ENCODE assay signal across 13 cellular contexts in genomic region chr3:155356594-155357370, GRCh38.
A peak's percentile ranks its signal among the peaks of the same experiment; 100 is the strongest.
DNase-seq lines count a peak whose midpoint lies in the region; ATAC-seq, FAIRE-seq and TF ChIP-seq lines count a peak whose summit lies in the region.
"Had no signal": no experiment of that assay in that cellular context is flagged by ENCODE, and none has a peak within 500 bp of the region (broad histone marks: within the 10 kb centered on the region; RNA-seq: fewer than 3 reads in every experiment).

No MANE protein-coding gene starts in this region.

- no peak overlapping the region for H3K4me2 ChIP-seq in keratinocyte (ENCODE audit: control insufficient read depth, extremely low read depth, insufficient read depth, low read depth, low read length)

- dilution Hi-C loops in keratinocyte (cut with MboI; ENCODE audit: extremely low pct_ligation_motif_present, low sequenced_read_pairs) = no loop called here

- H3K4me1 Mint-ChIP-seq in Calu3 (ENCODE audit: low read depth, unreplicated experiment) = no peaks in the 10 kb centered on the region
- H3K4me1 Mint-ChIP-seq in HFFc6 (ENCODE audit: low read depth) = no peaks in the 10 kb centered on the region; the same call in 1 of the 2 replicates
- H3K4me1 Mint-ChIP-seq: activated naive CD4-positive, alpha-beta T cell treated with anti-CD3 and anti-CD28 coated beads, Interleukin-2, amount 50 U/mL, for 24 hours had no signal

- no peak overlapping the region for H3K4me3 Mint-ChIP-seq in Calu3 (ENCODE audit: low read depth, unreplicated experiment)
- no peak overlapping the region for H3K4me3 Mint-ChIP-seq in HFFc6
- H3K4me3 Mint-ChIP-seq: activated naive CD4-positive, alpha-beta T cell treated with anti-CD3 and anti-CD28 coated beads, Interleukin-2, amount 50 U/mL, for 24 hours had no signal

- H3K9me3 Mint-ChIP-seq in Calu3 (ENCODE audit: low read depth, unreplicated experiment) (no peaks in the 10 kb centered on the region), HFFc6 (no peaks in the 10 kb centered on the region)
- H3K9me3 Mint-ChIP-seq: activated naive CD4-positive, alpha-beta T cell treated with anti-CD3 and anti-CD28 coated beads, Interleukin-2, amount 50 U/mL, for 24 hours had no signal

- H3K4me1 ChIP-seq in keratinocyte (ENCODE audit: control insufficient read depth, extremely low read depth, insufficient read depth, low read length) = no peaks in the 10 kb centered on the region

- H4K20me1 ChIP-seq in keratinocyte (ENCODE audit: control insufficient read depth, extremely low read depth, insufficient read depth, low read length) = no peaks in the 10 kb centered on the region

- DNase-seq in Calu3 = peak; percentile 18
- DNase-seq in HFFc6 = no peak
- DNase-seq in astrocyte of the cerebellum (ENCODE audit: low read depth) = no peak
- DNase-seq in keratinocyte (ENCODE audit: low read depth, low spot score) = no peak
- no peak for DNase-seq in NCI-H2107 (lab: John Stamatoyannopoulos, UW)
- DNase-seq in NCI-H1105 treated with DMSO at 0.1 percent for 48 hours (lab: John Stamatoyannopoulos, UW) = no peak
- no peak for DNase-seq in germinal center (ENCODE audit: low spot score)
- DNase-seq: activated CD4-positive, alpha-beta T cell treated with anti-CD3 and anti-CD28 coated beads, Interleukin-2, amount 50 U/mL, for 4 hours; effector memory CD4-positive, alpha-beta T cell had no signal

- H3K36me3 Mint-ChIP-seq in Calu3 (ENCODE audit: insufficient read depth, unreplicated experiment) (no peaks in the 10 kb centered on the region), HFFc6 (ENCODE audit: low read depth) (no peaks in the 10 kb centered on the region)
- H3K36me3 Mint-ChIP-seq: activated naive CD4-positive, alpha-beta T cell treated with anti-CD3 and anti-CD28 coated beads, Interleukin-2, amount 50 U/mL, for 24 hours had no signal

- H3K9ac ChIP-seq in keratinocyte (ENCODE audit: control insufficient read depth, extremely low read depth, insufficient read depth, low read length) = no peak overlapping the region

- H3K4me3 ChIP-seq in astrocyte of the cerebellum (ENCODE audit: low read depth, low read length) = no peak overlapping the region
- H3K4me3 ChIP-seq in keratinocyte (ENCODE audit: control insufficient read depth in 2 of 3, extremely low read depth in 1 of 3, insufficient read depth in 2 of 3, low read depth in 1 of 3, low read length in 3 of 3) = no peak overlapping the region
- H3K4me3 ChIP-seq: SK-N-MC had no signal

- TF ChIP-seq CTCF in Calu3 (IDR thresholded peaks at IDR 0.05; ENCODE audit: unreplicated experiment) (no peak), HFFc6 (IDR thresholded peaks at IDR 0.05) (peak; percentile 32; the same call in 1 of the 2 replicates), astrocyte of the cerebellum (IDR thresholded peaks at IDR 0.05; ENCODE audit: low read depth, low read length, missing control alignments) (peak; percentile 41), keratinocyte (optimal IDR thresholded peaks at IDR 0.05 in 1 of 3, IDR thresholded peaks at IDR 0.05 in 1 of 3, conservative IDR thresholded peaks at IDR 0.05 in 1 of 3; ENCODE audit: extremely low read depth in 1 of 3, insufficient read depth in 2 of 3, low read length in 3 of 3) (peak in 2 of 3 experiments; percentile 3 to 29)

- in situ Hi-C loops in astrocyte of the cerebellum (cut with HindIII; ENCODE audit: low sequenced_read_pairs) = no loop called here

- no peaks in the 10 kb centered on the region for H3K9me3 ChIP-seq in keratinocyte (ENCODE audit: control insufficient read depth, low read depth, low read length)

- H3K27me3 ChIP-seq in keratinocyte (ENCODE audit: control insufficient read depth, extremely low read depth, insufficient read depth, low read length) = no peaks in the 10 kb centered on the region

- H3K36me3 ChIP-seq in keratinocyte (ENCODE audit: control insufficient read depth in 2 of 2, extremely low read depth in 1 of 2, insufficient read depth in 2 of 2, low read length in 2 of 2) = no peaks in the 10 kb centered on the region

- FAIRE-seq in keratinocyte (lab: Jason Lieb, UNC) = no peak
- FAIRE-seq: HTR-8/SVneo had no signal

- no peaks in the 10 kb centered on the region for H3K9me1 ChIP-seq in keratinocyte (ENCODE audit: control insufficient read depth, extremely low read depth, insufficient read depth, low read length)

- no peak overlapping the region for H3K27ac ChIP-seq in keratinocyte (ENCODE audit: control insufficient read depth, insufficient read depth, low read length)
- H3K27ac ChIP-seq: SK-N-MC had no signal

- no peak overlapping the region for H3K27ac Mint-ChIP-seq in Calu3 (ENCODE audit: unreplicated experiment)
- H3K27ac Mint-ChIP-seq in HFFc6 = no peak overlapping the region
- H3K27ac Mint-ChIP-seq: activated naive CD4-positive, alpha-beta T cell treated with anti-CD3 and anti-CD28 coated beads, Interleukin-2, amount 50 U/mL, for 24 hours had no signal

- intact Hi-C loops in Calu3 (cut with micrococcal nuclease; ENCODE audit: unreplicated experiment) = no loop called here

- no peaks in the 10 kb centered on the region for H3K79me2 ChIP-seq in keratinocyte (ENCODE audit: control insufficient read depth, insufficient read depth, low read length)

- ATAC-seq in GM21576 (IDR thresholded peaks at IDR 0.05; ENCODE audit: unreplicated experiment) = no peak

- CTCF ChIA-PET in Calu3 (lab: Charles Lee) = interaction anchor here (0.6 to 1.7 kb wide), 4 partner anchors 31 to 348 kb away, joined by 3 to 10 read pairs (median 3); no protein-coding TSS in a partner anchor

- no peak overlapping the region for H2AFZ ChIP-seq in keratinocyte (ENCODE audit: control insufficient read depth, low read length)

- no TSS peak for BruUV-seq in Calu3 (replicated peaks; lab: Mats Ljungman, UMichigan)

- no peaks in the 10 kb centered on the region for H3K27me3 Mint-ChIP-seq in Calu3 (ENCODE audit: unreplicated experiment)
- H3K27me3 Mint-ChIP-seq in HFFc6 (ENCODE audit: insufficient read depth) = peaks cover 8% of the 10 kb centered on the region
